ENCODE assay signal across 43 cellular contexts in genomic region chr11:123765601-123766000, GRCh38. TPM values are rescaled to one million over a fixed set of nuclear protein-coding genes. Genes with fewer than 3 reads are reported as not detected.
"Had no signal": no experiment of that assay in that cellular context is flagged by ENCODE, and none has a peak within 500 bp of the region (broad histone marks: within the 10 kb centered on the region; RNA-seq: fewer than 3 reads in every experiment).

No MANE protein-coding gene starts in this region.

- H3K27me3 ChIP-seq: adrenal gland, ascending aorta, brain microvascular endothelial cell, breast epithelium, cardiac muscle cell had no signal

- H3K4me3 Mint-ChIP-seq: activated naive CD4-positive, alpha-beta T cell treated with anti-CD3 and anti-CD28 coated beads for 36 hours; activated naive CD4-positive, alpha-beta T cell treated with anti-CD3 and anti-CD28 coated beads, Interleukin-2, amount 10 ng/mL, durations not matched to agents 7 days and 5 days; activated naive CD4-positive, alpha-beta T cell treated with anti-CD3 and anti-CD28 coated beads, Interleukin-2, amount 50 U/mL, for 24 hours; activated naive CD8-positive, alpha-beta T cell; activated naive CD8-positive, alpha-beta T cell treated with anti-CD3 and anti-CD28 coated beads for 36 hours; activated naive CD8-positive, alpha-beta T cell treated with anti-CD3 and anti-CD28 coated beads, Interleukin-2, amount 10 ng/mL, durations not matched to agents 7 days and 5 days; activated naive CD8-positive, alpha-beta T cell treated with anti-CD3 and anti-CD28 coated beads, Interleukin-2, amount 50 U/mL, for 24 hours; activated T-cell treated with anti-CD3 and anti-CD28 coated beads, Interleukin-2, amount 50 U/mL, for 24 hours; activated T-cell treated with anti-CD3 and anti-CD28 coated beads, Interleukin-2, amount 50 U/mL, for 4 hours; activated T-cell treated with anti-CD3 and anti-CD28 coated beads, Interleukin-2, amount 50 U/mL, for 72 hours; activated T-helper 1 cell treated with anti-CD3 and anti-CD28 coated beads, Interleukin-12 subunit alpha, Interleukin-12 subunit beta, Interleukin-2, Interleukin-4 antibody, amounts not matched to agents 30 ng/mL and 10 ng/mL and 1 ng/mL, durations not matched to agents 14 hours and 24 hours and 36 hours; activated T-helper 17 cell treated with anti-CD3 and anti-CD28 coated beads, Interleukin-2, amount 50 U/mL, for 72 hours; brain; central memory CD8-positive, alpha-beta T cell had no signal

- ATAC-seq: activated naive CD4-positive, alpha-beta T cell treated with anti-CD3 and anti-CD28 coated beads, Interleukin-2, amount 50 U/mL, for 72 hours; activated naive CD8-positive, alpha-beta T cell treated with anti-CD3 and anti-CD28 coated beads, Interleukin-2, amount 50 U/mL, for 24 hours; activated T-cell treated with anti-CD3 and anti-CD28 coated beads, Interleukin-2, amount 50 U/mL, for 4 hours; activated T-cell treated with anti-CD3 and anti-CD28 coated beads, Interleukin-2, amount 50 U/mL, for 72 hours; activated T-helper 17 cell treated with anti-CD3 and anti-CD28 coated beads, Interleukin-2, amount 50 U/mL, for 72 hours had no signal

- H3K36me3 Mint-ChIP-seq: activated naive CD4-positive, alpha-beta T cell treated with anti-CD3 and anti-CD28 coated beads, Interleukin-2, amount 10 ng/mL, durations not matched to agents 7 days and 5 days; activated naive CD8-positive, alpha-beta T cell treated with anti-CD3 and anti-CD28 coated beads, Interleukin-2, amount 10 ng/mL, durations not matched to agents 7 days and 5 days; brain had no signal

- H3K9me3 ChIP-seq: adrenal gland had no signal

- H3K27me3 Mint-ChIP-seq: activated naive CD8-positive, alpha-beta T cell had no signal

- H3K27ac Mint-ChIP-seq: activated naive CD4-positive, alpha-beta T cell treated with anti-CD3 and anti-CD28 coated beads for 36 hours; activated naive CD4-positive, alpha-beta T cell treated with anti-CD3 and anti-CD28 coated beads, Interleukin-2, amount 10 ng/mL, durations not matched to agents 7 days and 5 days; activated naive CD4-positive, alpha-beta T cell treated with anti-CD3 and anti-CD28 coated beads, Interleukin-2, amount 50 U/mL, for 24 hours; activated naive CD4-positive, alpha-beta T cell treated with anti-CD3 and anti-CD28 coated beads, Interleukin-2, amount 50 U/mL, for 72 hours; activated naive CD8-positive, alpha-beta T cell; activated naive CD8-positive, alpha-beta T cell treated with anti-CD3 and anti-CD28 coated beads for 36 hours; activated naive CD8-positive, alpha-beta T cell treated with anti-CD3 and anti-CD28 coated beads, Interleukin-2, amount 10 ng/mL, durations not matched to agents 7 days and 5 days; activated naive CD8-positive, alpha-beta T cell treated with anti-CD3 and anti-CD28 coated beads, Interleukin-2, amount 50 U/mL, for 24 hours; activated T-cell treated with anti-CD3 and anti-CD28 coated beads, Interleukin-2, amount 50 U/mL, for 24 hours; activated T-cell treated with anti-CD3 and anti-CD28 coated beads, Interleukin-2, amount 50 U/mL, for 72 hours; activated T-helper 1 cell treated with anti-CD3 and anti-CD28 coated beads, Interleukin-12 subunit alpha, Interleukin-12 subunit beta, Interleukin-2, Interleukin-4 antibody, amounts not matched to agents 30 ng/mL and 10 ng/mL and 1 ng/mL, durations not matched to agents 14 hours and 24 hours and 36 hours; activated T-helper 17 cell treated with anti-CD3 and anti-CD28 coated beads, Interleukin-2, amount 50 U/mL, for 72 hours; activated T-helper 2 cell treated with anti-CD3 and anti-CD28 coated beads, Interferon-gamma antibody, Interleukin-2, Interleukin-4, amounts not matched to agents 10 μg/mL and 5 μg/mL and 100 μg/mL, durations not matched to agents 14 hours and 24 hours and 36 hours; brain had no signal

- H3K4me1 Mint-ChIP-seq: activated naive CD4-positive, alpha-beta T cell treated with anti-CD3 and anti-CD28 coated beads, Interleukin-2, amount 10 ng/mL, durations not matched to agents 7 days and 5 days; activated naive CD4-positive, alpha-beta T cell treated with anti-CD3 and anti-CD28 coated beads, Interleukin-2, amount 50 U/mL, for 24 hours; activated naive CD8-positive, alpha-beta T cell treated with anti-CD3 and anti-CD28 coated beads for 36 hours; activated naive CD8-positive, alpha-beta T cell treated with anti-CD3 and anti-CD28 coated beads, Interleukin-2, amount 10 ng/mL, durations not matched to agents 7 days and 5 days; activated naive CD8-positive, alpha-beta T cell treated with anti-CD3 and anti-CD28 coated beads, Interleukin-2, amount 50 U/mL, for 24 hours; activated T-helper 17 cell treated with anti-CD3 and anti-CD28 coated beads, Interleukin-2, amount 50 U/mL, for 72 hours; brain; central memory CD8-positive, alpha-beta T cell had no signal

- H3K4me3 ChIP-seq: adrenal gland, ascending aorta, breast epithelium, cardiac muscle cell had no signal

- H3K4me1 ChIP-seq: adrenal gland, ascending aorta, breast epithelium had no signal

- DNase-seq: activated effector memory CD4-positive, alpha-beta T cell treated with anti-CD3 and anti-CD28 coated beads, Interleukin-2, amount 50 U/mL, for 16 hours; activated effector memory CD4-positive, alpha-beta T cell treated with Interleukin-2 at 50 U/mL for 16 hours; activated gamma-delta T cell; activated gamma-delta T cell treated with Interleukin-2 at 50 U/mL for 16 hours; activated naive CD4-positive, alpha-beta T cell; activated naive CD4-positive, alpha-beta T cell treated with anti-CD3 and anti-CD28 coated beads for 36 hours; activated naive CD4-positive, alpha-beta T cell treated with anti-CD3 and anti-CD28 coated beads, Interleukin-2, amount 10 ng/mL, durations not matched to agents 7 days and 5 days; activated naive CD4-positive, alpha-beta T cell treated with anti-CD3 and anti-CD28 coated beads, Interleukin-2, amount 50 U/mL, for 16 hours; activated naive CD4-positive, alpha-beta T cell treated with Interleukin-2 at 50 U/mL for 16 hours; activated naive CD8-positive, alpha-beta T cell treated with anti-CD3 and anti-CD28 coated beads for 36 hours; activated naive CD8-positive, alpha-beta T cell treated with anti-CD3 and anti-CD28 coated beads, Interleukin-2, amount 10 ng/mL, durations not matched to agents 7 days and 5 days; activated naive CD8-positive, alpha-beta T cell treated with anti-CD3 and anti-CD28 coated beads, Interleukin-2, amount 50 U/mL, for 24 hours; activated T-cell treated with anti-CD3 and anti-CD28 coated beads, Interleukin-2, amount 50 U/mL, for 1 hour; activated T-cell treated with anti-CD3 and anti-CD28 coated beads, Interleukin-2, amount 50 U/mL, for 24 hours; activated T-cell treated with anti-CD3 and anti-CD28 coated beads, Interleukin-2, amount 50 U/mL, for 4 hours; activated T-cell treated with anti-CD3 and anti-CD28 coated beads, Interleukin-2, amount 50 U/mL, for 48 hours; activated T-cell treated with anti-CD3 and anti-CD28 coated beads, Interleukin-2, amount 50 U/mL, for 72 hours; adrenal gland; amniotic stem cell; amygdala; anterior cingulate cortex; aorta; brain microvascular endothelial cell; caudate nucleus; central memory CD4-positive, alpha-beta T cell; cerebellar nuclear complex had no signal

- H3K27ac ChIP-seq: adrenal gland, ascending aorta, brain microvascular endothelial cell, breast epithelium, cardiac muscle cell had no signal

- H3K36me3 ChIP-seq: adrenal gland, ascending aorta, brain microvascular endothelial cell, breast epithelium, cardiac muscle cell had no signal

RNA-seq across cellular contexts. Expression of gene OR6X1, which starts 11.3 kb away (rescaled TPM):
- total RNA-seq: activated naive CD4-positive, alpha-beta T cell treated with anti-CD3 and anti-CD28 coated beads for 36 hours; activated naive CD4-positive, alpha-beta T cell treated with anti-CD3 and anti-CD28 coated beads, Interleukin-2, amount 50 U/mL, for 72 hours; activated naive CD8-positive, alpha-beta T cell treated with anti-CD3 and anti-CD28 coated beads for 36 hours; activated naive CD8-positive, alpha-beta T cell treated with anti-CD3 and anti-CD28 coated beads, Interleukin-2, amount 10 ng/mL, durations not matched to agents 7 days and 5 days; activated T-cell treated with anti-CD3 and anti-CD28 coated beads, Interleukin-2, amount 50 U/mL, for 4 hours; activated T-cell treated with anti-CD3 and anti-CD28 coated beads, Interleukin-2, amount 50 U/mL, for 72 hours; activated T-helper 1 cell treated with anti-CD3 and anti-CD28 coated beads, Interleukin-12 subunit alpha, Interleukin-12 subunit beta, Interleukin-2, Interleukin-4 antibody, amounts not matched to agents 30 ng/mL and 10 ng/mL and 1 ng/mL, durations not matched to agents 14 hours and 24 hours and 36 hours; activated T-helper 17 cell treated with anti-CD3 and anti-CD28 coated beads, Interleukin-2, amount 50 U/mL, for 72 hours; activated T-helper 2 cell treated with anti-CD3 and anti-CD28 coated beads, Interferon-gamma antibody, Interleukin-2, Interleukin-4, amounts not matched to agents 10 μg/mL and 5 μg/mL and 100 μg/mL, durations not matched to agents 14 hours and 24 hours and 36 hours; adrenal gland; aorta; ascending aorta; astrocyte; breast epithelium; bronchial epithelial cell; cardiac muscle cell; cardiac septum; cerebellum; chondrocyte had no signal
- polyA plus RNA-seq: adipose tissue, adrenal gland, aorta, cardiac muscle cell had no signal

RNA-seq across cellular contexts. Expression of gene OR6M1, which starts 40.5 kb away (rescaled TPM):
- total RNA-seq: activated naive CD4-positive, alpha-beta T cell treated with anti-CD3 and anti-CD28 coated beads for 36 hours; activated naive CD4-positive, alpha-beta T cell treated with anti-CD3 and anti-CD28 coated beads, Interleukin-2, amount 50 U/mL, for 72 hours; activated naive CD8-positive, alpha-beta T cell treated with anti-CD3 and anti-CD28 coated beads for 36 hours; activated naive CD8-positive, alpha-beta T cell treated with anti-CD3 and anti-CD28 coated beads, Interleukin-2, amount 10 ng/mL, durations not matched to agents 7 days and 5 days; activated T-cell treated with anti-CD3 and anti-CD28 coated beads, Interleukin-2, amount 50 U/mL, for 4 hours; activated T-cell treated with anti-CD3 and anti-CD28 coated beads, Interleukin-2, amount 50 U/mL, for 72 hours; activated T-helper 1 cell treated with anti-CD3 and anti-CD28 coated beads, Interleukin-12 subunit alpha, Interleukin-12 subunit beta, Interleukin-2, Interleukin-4 antibody, amounts not matched to agents 30 ng/mL and 10 ng/mL and 1 ng/mL, durations not matched to agents 14 hours and 24 hours and 36 hours; activated T-helper 17 cell treated with anti-CD3 and anti-CD28 coated beads, Interleukin-2, amount 50 U/mL, for 72 hours; activated T-helper 2 cell treated with anti-CD3 and anti-CD28 coated beads, Interferon-gamma antibody, Interleukin-2, Interleukin-4, amounts not matched to agents 10 μg/mL and 5 μg/mL and 100 μg/mL, durations not matched to agents 14 hours and 24 hours and 36 hours; adrenal gland; aorta; ascending aorta; astrocyte; breast epithelium; bronchial epithelial cell; cardiac muscle cell; cardiac septum; cerebellum; chondrocyte had no signal
- polyA plus RNA-seq: adipose tissue, adrenal gland, aorta, cardiac muscle cell had no signal
